ENCODE assay signal across 8 cellular contexts in genomic region chr17:39400547-39401411, GRCh38. TPM values are rescaled to one million over a fixed set of nuclear protein-coding genes. Genes with fewer than 3 reads are reported as not detected.
A peak's percentile ranks its signal among the peaks of the same experiment; 100 is the strongest.
DNase-seq lines count a peak whose midpoint lies in the region; ATAC-seq and TF ChIP-seq lines count a peak whose summit lies in the region.

No MANE protein-coding gene starts in this region.

- no peaks in the 10 kb centered on the region for H3K9me3 ChIP-seq in CD8-positive, alpha-beta memory T cell (ENCODE audit: low read length)
- H3K9me3 ChIP-seq in HEK293 (ENCODE audit: control insufficient read depth, insufficient read depth, low read depth, low read length) (no peaks in the 10 kb centered on the region), SJSA1 (replicated peaks) (no peaks in the 10 kb centered on the region), duodenal mucosa (ENCODE audit: control insufficient read depth in 1 of 2, low read length in 2 of 2) (no peaks in the 10 kb centered on the region)

- peak overlapping the region; percentile 71 to 78 for H3K9ac ChIP-seq in duodenal mucosa (ENCODE audit: low read depth in 1 of 2, low read length in 2 of 2)

- ATAC-seq in memory B cell (ENCODE audit: low read depth) = peak; percentile 2

- no peak for TF ChIP-seq CTCF in HEK293 (tag by site-specific recombination; IDR thresholded peaks at IDR 0.05)

- H3K27me3 Mint-ChIP-seq in CD8-positive, alpha-beta memory T cell = peaks cover 0 to 5% of the 10 kb centered on the region in 2 donors
- no peaks in the 10 kb centered on the region for H3K27me3 Mint-ChIP-seq in memory B cell

- CTCF ChIA-PET in CD8-positive, alpha-beta memory T cell (lab: Charles Lee) = interaction anchor here (1.1 kb wide), 1 partner anchor 15 kb away, joined by 3 read pairs; no protein-coding TSS in a partner anchor
- CTCF ChIA-PET in HEK293 (lab: Yijun Ruan, JAX) = interaction anchor here (0.6 to 2.2 kb wide), 9 partner anchors 12 to 736 kb away, joined by 3 to 6 read pairs (median 4); no protein-coding TSS in a partner anchor

- H3K4me1 ChIP-seq in CD8-positive, alpha-beta memory T cell (ENCODE audit: insufficient read depth, low read length) = peaks cover 17% of the 10 kb centered on the region
- H3K4me1 ChIP-seq in HEK293 (ENCODE audit: control insufficient read depth, insufficient read depth, low read length) (peaks cover 17% of the 10 kb centered on the region; the same call in 1 of the 2 replicates), SJSA1 (replicated peaks) (peaks cover 18% of the 10 kb centered on the region), duodenal mucosa (ENCODE audit: control insufficient read depth in 1 of 2, insufficient read depth in 2 of 2, low read length in 2 of 2) (peaks cover 15 to 17% of the 10 kb centered on the region in 2 donors)

- H3K27ac ChIP-seq in CD8-positive, alpha-beta memory T cell (ENCODE audit: low read depth, low read length) = peak overlapping the region; percentile 79
- H3K27ac ChIP-seq in HEK293 (ENCODE audit: extremely low read depth, low read depth, low read length) (peak overlapping the region; percentile 93), SJSA1 (peak overlapping the region; percentile 41; the same call in 1 of the 2 replicates), duodenal mucosa (ENCODE audit: low read depth, low read length) (peak overlapping the region; percentile 75), substantia nigra (ENCODE audit: low read depth, low read length, poor library complexity, severe bottlenecking) (peak overlapping the region; percentile 87)

- no peaks in the 10 kb centered on the region for H3K27me3 ChIP-seq in CD8-positive, alpha-beta memory T cell (ENCODE audit: insufficient read depth, low read length, poor library complexity, severe bottlenecking)
- H3K27me3 ChIP-seq in SJSA1 (replicated peaks) (no peaks in the 10 kb centered on the region), duodenal mucosa (ENCODE audit: control insufficient read depth in 1 of 2, insufficient read depth in 2 of 2, low read length in 2 of 2) (no peaks in the 10 kb centered on the region)

- H3K36me3 Mint-ChIP-seq in CD8-positive, alpha-beta memory T cell = peaks cover 0 to 21% (median 0%) of the 10 kb centered on the region in 3 donors
- H3K36me3 Mint-ChIP-seq in memory B cell = no peaks in the 10 kb centered on the region

- peaks cover 5% of the 10 kb centered on the region for H3K36me3 ChIP-seq in CD8-positive, alpha-beta memory T cell (ENCODE audit: insufficient read depth, low read length)
- peaks cover 6 to 10% of the 10 kb centered on the region in 2 experiments for H3K36me3 ChIP-seq in HEK293 (ENCODE audit: control insufficient read depth in 2 of 2, insufficient read depth in 1 of 2, low read length in 2 of 2)
- H3K36me3 ChIP-seq in SJSA1 = peaks cover 3% of the 10 kb centered on the region
- H3K36me3 ChIP-seq in duodenal mucosa (ENCODE audit: control insufficient read depth in 1 of 2, insufficient read depth in 2 of 2, low read length in 2 of 2) = peaks cover 6 to 7% of the 10 kb centered on the region in 2 donors

- H3K27ac Mint-ChIP-seq in CD8-positive, alpha-beta memory T cell = peak overlapping the region; percentile 92 to 97 (median 94)
- peak overlapping the region; percentile 93 for H3K27ac Mint-ChIP-seq in memory B cell

- POLR2A ChIA-PET in CD8-positive, alpha-beta memory T cell (lab: Charles Lee) = interaction anchor here (0.5 to 0.8 kb wide), 4 partner anchors 28 to 61 kb away, joined by 3 to 6 read pairs (median 4); partner anchors contain the start of gene CDK12
- POLR2A ChIA-PET in HEK293 (lab: Yijun Ruan, JAX) = interaction anchor here (0.6 to 3.7 kb wide), 17 partner anchors 9 to 510 kb away, joined by 3 to 20 read pairs (median 4); partner anchors contain the start of genes CDK12, MED1 and RPL19

- peak overlapping the region; percentile 76 for H3K4me3 ChIP-seq in CD8-positive, alpha-beta memory T cell (ENCODE audit: low read length)
- H3K4me3 ChIP-seq in HEK293 (ENCODE audit: low read depth, low read length) (peak overlapping the region; percentile 99), SJSA1 (peak overlapping the region; percentile 84), duodenal mucosa (ENCODE audit: low read depth in 1 of 2, low read length in 2 of 2) (peak overlapping the region; percentile 82 to 93)

- peak in 4 of 5 donors; percentile 1 to 52 (median 16) for DNase-seq in CD8-positive, alpha-beta memory T cell
- peak; percentile 12 to 41 for DNase-seq in SJSA1 (ENCODE audit: low read depth in 1 of 2, low spot score in 2 of 2)
- no peak for DNase-seq in memory B cell (ENCODE audit: low spot score in 2 of 2)
- peak in 21 of 49 donors; percentile 9 to 65 (median 33) for DNase-seq in substantia nigra (lab: John Stamatoyannopoulos, UW)
- no peak for DNase-seq in NCI-H2107 (lab: John Stamatoyannopoulos, UW)
- DNase-seq in cerebellar nuclear complex (lab: John Stamatoyannopoulos, UW) = no peak

- H3K9me3 Mint-ChIP-seq in CD8-positive, alpha-beta memory T cell = peaks cover 0 to 2% (median 0%) of the 10 kb centered on the region in 5 donors
- H3K9me3 Mint-ChIP-seq in memory B cell = no peaks in the 10 kb centered on the region

- peaks cover 35 to 49% (median 49%) of the 10 kb centered on the region in 3 donors for H3K4me1 Mint-ChIP-seq in CD8-positive, alpha-beta memory T cell
- peaks cover 10% of the 10 kb centered on the region for H3K4me1 Mint-ChIP-seq in memory B cell

- H3K4me3 Mint-ChIP-seq in CD8-positive, alpha-beta memory T cell = peak overlapping the region; percentile 93 to 99 (median 97)
- H3K4me3 Mint-ChIP-seq in memory B cell = peak overlapping the region; percentile 99

TF ChIP-seq in HEK293, 187 proteins besides CTCF, POLR2A, EP300 and RAD21 (continues in another document):
- TF ChIP-seq ZNF391 (tag by site-specific recombination; IDR thresholded peaks at IDR 0.05; ENCODE audit: borderline replicate concordance, low read depth) (no peak), ZNF449 (tag by site-specific recombination; IDR thresholded peaks at IDR 0.05) (no peak), PRDM1 (tag by site-specific recombination; IDR thresholded peaks at IDR 0.05) (peak; percentile 59), KLF1 (tag by site-specific recombination; IDR thresholded peaks at IDR 0.05) (peak; percentile 68), ZNF366 (tag by site-specific recombination; conservative IDR thresholded peaks at IDR 0.05) (peak; percentile 43), KLF9 (tag by site-specific recombination; IDR thresholded peaks at IDR 0.05; ENCODE audit: low read depth) (0 out of 2 replicates have a peak, but pooled peaks have one; percentile 10), YY2 (tag by site-specific recombination; IDR thresholded peaks at IDR 0.05) (0 out of 2 replicates have a peak, but pooled peaks have one; percentile 14), ZFHX2 (tag by site-specific recombination; conservative IDR thresholded peaks at IDR 0.05) (peak; percentile 17; the same call in 1 of the 2 replicates), ZNF335 (tag by site-specific recombination; conservative IDR thresholded peaks at IDR 0.05) (no peak), ZFP3 (tag by site-specific recombination; IDR thresholded peaks at IDR 0.05; ENCODE audit: low read depth) (no peak), KLF17 (tag by site-specific recombination; IDR thresholded peaks at IDR 0.05) (peak; percentile 22; the same call in 1 of the 2 replicates), EGR2 (tag by site-specific recombination; IDR thresholded peaks at IDR 0.05; ENCODE audit: low read depth) (peak; percentile 43; the same call in 1 of the 2 replicates), SP2 (tag by site-specific recombination; IDR thresholded peaks at IDR 0.05) (0 out of 2 replicates have a peak, but pooled peaks have one; percentile 39), ZNF777 (tag by site-specific recombination; IDR thresholded peaks at IDR 0.05; ENCODE audit: borderline replicate concordance) (no peak), ZNF600 (tag by site-specific recombination; IDR thresholded peaks at IDR 0.05) (peak; percentile 80), ZFP69B (tag by site-specific recombination; IDR thresholded peaks at IDR 0.05) (no peak)

RNA-seq across cellular contexts. Expression of gene FBXL20, which starts 0.6 kb away (rescaled TPM):
- 10 to 100 TPM; 20.9 to 21.4 TPM for total RNA-seq in CD8-positive, alpha-beta memory T cell
- polyA plus RNA-seq in CD8-positive, alpha-beta memory T cell = 4.4 TPM
- 7.5 and 10.2 TPM in 2 replicates for total RNA-seq in SJSA1 (2014; rRNA removed; shearing (Covaris generic))

RNA-seq across cellular contexts. Expression of gene MED1, which starts 50.3 kb away (rescaled TPM):
- 10 to 100 TPM; 85.1 to 87.3 TPM for total RNA-seq in CD8-positive, alpha-beta memory T cell
- 22.0 TPM for polyA plus RNA-seq in CD8-positive, alpha-beta memory T cell
- total RNA-seq in SJSA1 (2014; rRNA removed; shearing (Covaris generic)) = 12.5 and 15.4 TPM in 2 replicates

Comparison
In these comparisons a context has a peak if more than half of its experiments do, and no peak if none do; other contexts are left out.
1. DNase-seq: peak in CD8-positive, alpha-beta memory T cell (4 of 5) and SJSA1 (2 of 2); none in memory B cell (0 of 2), NCI-H2107 (single experiment) and cerebellar nuclear complex (0 of 2).
2. H3K27ac ChIP-seq: peak in every context shown above with its lines; median percentile 93 in HEK293; 87 in substantia nigra; 79 in CD8-positive, alpha-beta memory T cell; 75 in duodenal mucosa; 41 in SJSA1.
3. Peak in every context shown above with its lines, with median percentiles within 50 percentile points of each other: H3K4me3 ChIP-seq.